In genomic region chr5:55307383-55308253, GRCh38 we compare ENCODE assay signal across 1 cellular context.
A peak's percentile ranks its signal among the peaks of the same experiment; 100 is the strongest.
TF ChIP-seq lines count a peak whose summit lies in the region.

A gene with protein sequence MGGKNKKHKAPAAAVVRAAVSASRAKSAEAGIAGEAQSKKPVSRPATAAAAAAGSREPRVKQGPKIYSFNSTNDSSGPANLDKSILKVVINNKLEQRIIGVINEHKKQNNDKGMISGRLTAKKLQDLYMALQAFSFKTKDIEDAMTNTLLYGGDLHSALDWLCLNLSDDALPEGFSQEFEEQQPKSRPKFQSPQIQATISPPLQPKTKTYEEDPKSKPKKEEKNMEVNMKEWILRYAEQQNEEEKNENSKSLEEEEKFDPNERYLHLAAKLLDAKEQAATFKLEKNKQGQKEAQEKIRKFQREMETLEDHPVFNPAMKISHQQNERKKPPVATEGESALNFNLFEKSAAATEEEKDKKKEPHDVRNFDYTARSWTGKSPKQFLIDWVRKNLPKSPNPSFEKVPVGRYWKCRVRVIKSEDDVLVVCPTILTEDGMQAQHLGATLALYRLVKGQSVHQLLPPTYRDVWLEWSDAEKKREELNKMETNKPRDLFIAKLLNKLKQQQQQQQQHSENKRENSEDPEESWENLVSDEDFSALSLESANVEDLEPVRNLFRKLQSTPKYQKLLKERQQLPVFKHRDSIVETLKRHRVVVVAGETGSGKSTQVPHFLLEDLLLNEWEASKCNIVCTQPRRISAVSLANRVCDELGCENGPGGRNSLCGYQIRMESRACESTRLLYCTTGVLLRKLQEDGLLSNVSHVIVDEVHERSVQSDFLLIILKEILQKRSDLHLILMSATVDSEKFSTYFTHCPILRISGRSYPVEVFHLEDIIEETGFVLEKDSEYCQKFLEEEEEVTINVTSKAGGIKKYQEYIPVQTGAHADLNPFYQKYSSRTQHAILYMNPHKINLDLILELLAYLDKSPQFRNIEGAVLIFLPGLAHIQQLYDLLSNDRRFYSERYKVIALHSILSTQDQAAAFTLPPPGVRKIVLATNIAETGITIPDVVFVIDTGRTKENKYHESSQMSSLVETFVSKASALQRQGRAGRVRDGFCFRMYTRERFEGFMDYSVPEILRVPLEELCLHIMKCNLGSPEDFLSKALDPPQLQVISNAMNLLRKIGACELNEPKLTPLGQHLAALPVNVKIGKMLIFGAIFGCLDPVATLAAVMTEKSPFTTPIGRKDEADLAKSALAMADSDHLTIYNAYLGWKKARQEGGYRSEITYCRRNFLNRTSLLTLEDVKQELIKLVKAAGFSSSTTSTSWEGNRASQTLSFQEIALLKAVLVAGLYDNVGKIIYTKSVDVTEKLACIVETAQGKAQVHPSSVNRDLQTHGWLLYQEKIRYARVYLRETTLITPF (N-terminal part only) (minus strand): TSS chr5:55307694. CDS start chr5:55307573, 121 bp downstream.
TSS of gene MTREX (plus strand) at chr5:55307989. CDS start at chr5:55308014, 25 bp downstream.

TF ChIP-seq in K562, 482 proteins besides CTCF, POLR2A, EP300 and RAD21 (continued from another document and continues in another):
- TF ChIP-seq CHD7 (IDR thresholded peaks at IDR 0.05; ENCODE audit: low read depth, low read length) (no peak), NFIC (IDR thresholded peaks at IDR 0.05) (peak; percentile 33; the same call in 1 of the 2 replicates), RBFOX2 (IDR thresholded peaks at IDR 0.05; ENCODE audit: low read depth, low read length) (peak; percentile 92), KLF16 (IDR thresholded peaks at IDR 0.05) (peak; percentile 81), USF2 (CRISPR knock-in tag; IDR thresholded peaks at IDR 0.05) (0 out of 2 replicates have a peak, but pooled peaks have one; percentile 2), CXXC5 (CRISPR knock-in tag; IDR thresholded peaks at IDR 0.05) (peak; percentile 75), HDAC6 (IDR thresholded peaks at IDR 0.05; ENCODE audit: low read depth, low read length) (no peak), NFYB (IDR thresholded peaks at IDR 0.05; ENCODE audit: extremely low read depth, insufficient read length) (peak; percentile 73), TRIM24 (IDR thresholded peaks at IDR 0.05) (peak in 1 of 2 experiments; percentile 44; a peak in 1 of 4 replicates), ZNF75A (CRISPR knock-in tag; IDR thresholded peaks at IDR 0.05) (no peak), SOX6 (IDR thresholded peaks at IDR 0.05) (peak; percentile 35; the same call in 1 of the 2 replicates), KDM4B (IDR thresholded peaks at IDR 0.05; ENCODE audit: borderline replicate concordance in 2 of 2, low read depth in 1 of 2) (no peak), TFE3 (CRISPR knock-in tag; IDR thresholded peaks at IDR 0.05) (no peak), HCFC1 (IDR thresholded peaks at IDR 0.05; ENCODE audit: low read depth, low read length) (peak; percentile 68), IRF1 (CRISPR knock-in tag; IDR thresholded peaks at IDR 0.05; ENCODE audit: borderline replicate concordance) (0 out of 2 replicates have a peak, but pooled peaks have one; percentile 24), PURB (CRISPR knock-in tag; IDR thresholded peaks at IDR 0.05; ENCODE audit: low read depth) (no peak), PTBP1 (IDR thresholded peaks at IDR 0.05; ENCODE audit: low read depth, low read length) (no peak), SRSF3 (IDR thresholded peaks at IDR 0.05; ENCODE audit: insufficient read depth, low read length) (no peak)
- TF ChIP-seq, protein P1, sequence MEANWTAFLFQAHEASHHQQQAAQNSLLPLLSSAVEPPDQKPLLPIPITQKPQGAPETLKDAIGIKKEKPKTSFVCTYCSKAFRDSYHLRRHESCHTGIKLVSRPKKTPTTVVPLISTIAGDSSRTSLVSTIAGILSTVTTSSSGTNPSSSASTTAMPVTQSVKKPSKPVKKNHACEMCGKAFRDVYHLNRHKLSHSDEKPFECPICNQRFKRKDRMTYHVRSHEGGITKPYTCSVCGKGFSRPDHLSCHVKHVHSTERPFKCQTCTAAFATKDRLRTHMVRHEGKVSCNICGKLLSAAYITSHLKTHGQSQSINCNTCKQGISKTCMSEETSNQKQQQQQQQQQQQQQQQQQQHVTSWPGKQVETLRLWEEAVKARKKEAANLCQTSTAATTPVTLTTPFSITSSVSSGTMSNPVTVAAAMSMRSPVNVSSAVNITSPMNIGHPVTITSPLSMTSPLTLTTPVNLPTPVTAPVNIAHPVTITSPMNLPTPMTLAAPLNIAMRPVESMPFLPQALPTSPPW (CRISPR knock-in tag; IDR thresholded peaks at IDR 0.05): peak; percentile 55; the same call in 1 of the 2 replicates
- TF ChIP-seq, protein P2, sequence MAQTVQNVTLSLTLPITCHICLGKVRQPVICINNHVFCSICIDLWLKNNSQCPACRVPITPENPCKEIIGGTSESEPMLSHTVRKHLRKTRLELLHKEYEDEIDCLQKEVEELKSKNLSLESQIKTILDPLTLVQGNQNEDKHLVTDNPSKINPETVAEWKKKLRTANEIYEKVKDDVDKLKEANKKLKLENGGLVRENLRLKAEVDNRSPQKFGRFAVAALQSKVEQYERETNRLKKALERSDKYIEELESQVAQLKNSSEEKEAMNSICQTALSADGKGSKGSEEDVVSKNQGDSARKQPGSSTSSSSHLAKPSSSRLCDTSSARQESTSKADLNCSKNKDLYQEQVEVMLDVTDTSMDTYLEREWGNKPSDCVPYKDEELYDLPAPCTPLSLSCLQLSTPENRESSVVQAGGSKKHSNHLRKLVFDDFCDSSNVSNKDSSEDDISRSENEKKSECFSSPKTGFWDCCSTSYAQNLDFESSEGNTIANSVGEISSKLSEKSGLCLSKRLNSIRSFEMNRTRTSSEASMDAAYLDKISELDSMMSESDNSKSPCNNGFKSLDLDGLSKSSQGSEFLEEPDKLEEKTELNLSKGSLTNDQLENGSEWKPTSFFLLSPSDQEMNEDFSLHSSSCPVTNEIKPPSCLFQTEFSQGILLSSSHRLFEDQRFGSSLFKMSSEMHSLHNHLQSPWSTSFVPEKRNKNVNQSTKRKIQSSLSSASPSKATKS (CRISPR knock-in tag; IDR thresholded peaks at IDR 0.05): 0 out of 2 replicates have a peak, but pooled peaks have one; percentile 43
- TF ChIP-seq, protein P3, sequence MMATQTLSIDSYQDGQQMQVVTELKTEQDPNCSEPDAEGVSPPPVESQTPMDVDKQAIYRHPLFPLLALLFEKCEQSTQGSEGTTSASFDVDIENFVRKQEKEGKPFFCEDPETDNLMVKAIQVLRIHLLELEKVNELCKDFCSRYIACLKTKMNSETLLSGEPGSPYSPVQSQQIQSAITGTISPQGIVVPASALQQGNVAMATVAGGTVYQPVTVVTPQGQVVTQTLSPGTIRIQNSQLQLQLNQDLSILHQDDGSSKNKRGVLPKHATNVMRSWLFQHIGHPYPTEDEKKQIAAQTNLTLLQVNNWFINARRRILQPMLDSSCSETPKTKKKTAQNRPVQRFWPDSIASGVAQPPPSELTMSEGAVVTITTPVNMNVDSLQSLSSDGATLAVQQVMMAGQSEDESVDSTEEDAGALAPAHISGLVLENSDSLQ (IDR thresholded peaks at IDR 0.05): peak; percentile 36; the same call in 1 of the 2 replicates
